Comparison of ENCODE assay signal across 1 cellular context in the genomic region with DNA sequence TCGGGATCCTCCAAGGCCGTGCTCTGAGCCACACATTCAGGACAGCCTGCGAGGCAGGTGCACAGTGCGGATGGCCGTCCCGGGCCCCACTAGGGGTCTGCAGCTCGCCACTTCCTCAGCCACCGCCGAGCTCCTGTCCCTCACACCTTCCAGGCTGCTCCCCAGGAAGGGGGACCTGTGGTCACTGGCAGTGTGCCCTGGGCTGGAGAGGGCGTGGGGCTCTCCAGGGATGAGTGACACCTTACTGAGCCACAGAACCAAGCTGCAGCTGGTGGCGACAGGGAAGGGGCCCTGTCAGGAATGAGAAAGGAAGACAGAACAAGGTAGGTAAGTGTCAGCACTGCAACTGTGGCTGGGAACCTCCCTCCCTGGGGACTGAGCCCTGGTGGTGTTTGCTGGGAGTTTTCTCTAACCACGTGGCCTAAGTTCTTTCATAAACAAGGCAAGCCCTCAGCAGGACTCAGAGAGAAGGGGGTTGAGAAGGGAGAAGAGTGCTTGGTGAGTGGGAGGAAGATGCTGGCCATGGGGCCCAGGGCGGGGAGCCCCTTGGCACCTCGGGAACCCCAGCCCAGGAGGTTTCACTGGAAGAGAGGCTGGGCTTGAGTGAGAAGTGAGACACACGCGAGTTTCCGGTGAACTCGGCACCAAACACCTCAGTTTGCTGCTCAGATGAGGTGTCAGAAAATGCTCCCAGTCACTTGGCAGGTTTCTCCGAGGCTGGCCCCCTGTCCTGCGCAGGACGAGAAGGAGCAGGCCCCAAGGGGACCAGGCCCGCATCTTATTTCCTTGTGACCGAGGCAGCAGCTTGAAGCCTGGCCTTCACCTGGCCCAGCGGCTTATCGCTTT.
TF ChIP-seq lines count a peak whose summit lies in the region.

No MANE protein-coding gene starts in this region.

TF ChIP-seq in GM23338, 12 proteins besides CTCF, POLR2A, EP300 and RAD21 (continued from another document):
- no peak for TF ChIP-seq ZNF462 (CRISPR knock-in tag; IDR thresholded peaks at IDR 0.05)
- TF ChIP-seq EZH2 (IDR thresholded peaks at IDR 0.05; ENCODE audit: low read depth, unreplicated experiment), result no peak
- TF ChIP-seq JUNB (IDR thresholded peaks at IDR 0.05; ENCODE audit: unreplicated experiment), result no peak
- no peak for TF ChIP-seq EZH2phosphoT487 (IDR thresholded peaks at IDR 0.05; ENCODE audit: unreplicated experiment)
- no peak for TF ChIP-seq REST (IDR thresholded peaks at IDR 0.05; ENCODE audit: unreplicated experiment)
- TF ChIP-seq POLR2AphosphoS5 (IDR thresholded peaks at IDR 0.05; ENCODE audit: low read depth), result no peak
- no peak for TF ChIP-seq ZNF114 (CRISPR knock-in tag; IDR thresholded peaks at IDR 0.05)
- no peak for TF ChIP-seq ZNF331 (CRISPR knock-in tag; IDR thresholded peaks at IDR 0.05; ENCODE audit: low read depth)
- TF ChIP-seq STAT1 (IDR thresholded peaks at IDR 0.05; ENCODE audit: unreplicated experiment), result no peak
- no peak for TF ChIP-seq NANOG (IDR thresholded peaks at IDR 0.05; ENCODE audit: borderline replicate concordance)
TF ChIP-seq in GM23338: peak in this region for 0.
